ENCODE assay signal across 17 cellular contexts in genomic region chr12:53991077-53991460, GRCh38. TPM values are rescaled to one million over a fixed set of nuclear protein-coding genes. Genes with fewer than 3 reads are reported as not detected.
A peak's percentile ranks its signal among the peaks of the same experiment; 100 is the strongest.
DNase-seq lines count a peak whose midpoint lies in the region; ATAC-seq, FAIRE-seq and TF ChIP-seq lines count a peak whose summit lies in the region.
"Had no signal": no experiment of that assay in that cellular context is flagged by ENCODE, and none has a peak within 500 bp of the region (broad histone marks: within the 10 kb centered on the region; RNA-seq: fewer than 3 reads in every experiment).

No MANE protein-coding gene starts in this region.

- H3K4me3 Mint-ChIP-seq in activated T-helper 2 cell treated with anti-CD3 and anti-CD28 coated beads, Interferon-gamma antibody, Interleukin-2, Interleukin-4, amounts not matched to agents 10 μg/mL and 5 μg/mL and 100 μg/mL, durations not matched to agents 14 hours and 24 hours and 36 hours (ENCODE audit: low read depth) = no peak overlapping the region
- no peak overlapping the region for H3K4me3 Mint-ChIP-seq in T-helper 17 cell
- H3K4me3 Mint-ChIP-seq: activated T-helper 17 cell treated with anti-CD3 and anti-CD28 coated beads, Interleukin-2, amount 50 U/mL, for 72 hours; T-helper 2 cell treated with Interferon-gamma antibody and Interleukin-4, amounts not matched to agents 5 μg/mL and 100 μg/mL, for 36 hours had no signal

- H3K4me1 Mint-ChIP-seq in activated T-helper 2 cell treated with anti-CD3 and anti-CD28 coated beads, Interferon-gamma antibody, Interleukin-2, Interleukin-4, amounts not matched to agents 10 μg/mL and 5 μg/mL and 100 μg/mL, durations not matched to agents 14 hours and 24 hours and 36 hours (ENCODE audit: low read depth) = peaks cover 27% of the 10 kb centered on the region
- peaks cover 45% of the 10 kb centered on the region for H3K4me1 Mint-ChIP-seq in T-helper 17 cell

- no peak for ATAC-seq in T-helper 17 cell
- no peak for ATAC-seq in GM19463 (IDR thresholded peaks at IDR 0.05; ENCODE audit: unreplicated experiment)
- ATAC-seq: activated T-helper 17 cell treated with anti-CD3 and anti-CD28 coated beads, Interleukin-2, amount 50 U/mL, for 72 hours; HCT116; stimulated activated naive CD8-positive, alpha-beta T cell treated with anti-CD3 and anti-CD28 coated beads, Interleukin-15, amount 100 ng/mL, for 72 hours had no signal

- POLR2A ChIA-PET in HEK293 (lab: Yijun Ruan, JAX) = interaction anchor here (0.5 to 1.8 kb wide), 2 partner anchors 9 to 234 kb away, joined by 3 to 10 read pairs; partner anchors contain the start of gene HOXC9

- H3K4me3 ChIP-seq in HEK293 (ENCODE audit: low read depth, low read length) (no peak overlapping the region), kidney (ENCODE audit: low read length in 2 of 2) (peak overlapping the region; percentile 39 to 86)
- H3K4me3 ChIP-seq: Peyer's patch had no signal

- no peak overlapping the region for H3K27ac Mint-ChIP-seq in activated T-helper 2 cell treated with anti-CD3 and anti-CD28 coated beads, Interferon-gamma antibody, Interleukin-2, Interleukin-4, amounts not matched to agents 10 μg/mL and 5 μg/mL and 100 μg/mL, durations not matched to agents 14 hours and 24 hours and 36 hours
- no peak overlapping the region for H3K27ac Mint-ChIP-seq in T-helper 17 cell
- H3K27ac Mint-ChIP-seq: activated T-helper 17 cell treated with anti-CD3 and anti-CD28 coated beads, Interleukin-2, amount 50 U/mL, for 72 hours; stimulated activated naive CD8-positive, alpha-beta T cell treated with anti-CD3 and anti-CD28 coated beads, Interleukin-15, amount 100 ng/mL, for 72 hours; T-helper 2 cell treated with Interferon-gamma antibody and Interleukin-4, amounts not matched to agents 5 μg/mL and 100 μg/mL, for 36 hours had no signal

- no peaks in the 10 kb centered on the region for H3K36me3 Mint-ChIP-seq in activated T-helper 2 cell treated with anti-CD3 and anti-CD28 coated beads, Interferon-gamma antibody, Interleukin-2, Interleukin-4, amounts not matched to agents 10 μg/mL and 5 μg/mL and 100 μg/mL, durations not matched to agents 14 hours and 24 hours and 36 hours (ENCODE audit: low read depth)
- peaks cover 4% of the 10 kb centered on the region for H3K36me3 Mint-ChIP-seq in T-helper 17 cell (ENCODE audit: low read depth)

- H3K27me3 Mint-ChIP-seq in activated T-helper 2 cell treated with anti-CD3 and anti-CD28 coated beads, Interferon-gamma antibody, Interleukin-2, Interleukin-4, amounts not matched to agents 10 μg/mL and 5 μg/mL and 100 μg/mL, durations not matched to agents 14 hours and 24 hours and 36 hours (ENCODE audit: low read depth) = peaks cover 95% of the 10 kb centered on the region
- peaks cover 96% of the 10 kb centered on the region for H3K27me3 Mint-ChIP-seq in T-helper 17 cell

- H3K4me1 ChIP-seq in HEK293 (ENCODE audit: control insufficient read depth, insufficient read depth, low read length) = peaks cover 35% of the 10 kb centered on the region
- peaks cover 20 to 33% of the 10 kb centered on the region in 2 donors for H3K4me1 ChIP-seq in kidney (ENCODE audit: control insufficient read depth in 1 of 2, insufficient read depth in 1 of 2, low read depth in 1 of 2, low read length in 2 of 2)

- no peaks in the 10 kb centered on the region for H3K9me3 Mint-ChIP-seq in activated T-helper 2 cell treated with anti-CD3 and anti-CD28 coated beads, Interferon-gamma antibody, Interleukin-2, Interleukin-4, amounts not matched to agents 10 μg/mL and 5 μg/mL and 100 μg/mL, durations not matched to agents 14 hours and 24 hours and 36 hours
- H3K9me3 Mint-ChIP-seq: activated T-helper 17 cell treated with anti-CD3 and anti-CD28 coated beads, Interleukin-2, amount 50 U/mL, for 72 hours; stimulated activated naive CD8-positive, alpha-beta T cell treated with anti-CD3 and anti-CD28 coated beads, Interleukin-15, amount 100 ng/mL, for 72 hours; T-helper 2 cell treated with Interferon-gamma antibody and Interleukin-4, amounts not matched to agents 5 μg/mL and 100 μg/mL, for 36 hours had no signal

- peak overlapping the region; percentile 45 to 75 for H3K9ac ChIP-seq in kidney (ENCODE audit: low read length in 2 of 2)

- H3K36me3 ChIP-seq in HEK293 (ENCODE audit: control insufficient read depth in 2 of 2, insufficient read depth in 1 of 2, low read length in 2 of 2) (no peaks in the 10 kb centered on the region), kidney (ENCODE audit: control insufficient read depth in 1 of 2, insufficient read depth in 2 of 2, low read length in 2 of 2) (no peaks in the 10 kb centered on the region)
- H3K36me3 ChIP-seq: Peyer's patch had no signal

- intact Hi-C loops in kidney (cut with DNase I) = no loop called here
- intact Hi-C loops in activated T-helper 2 cell treated with anti-CD3 and anti-CD28 coated beads, Interferon-gamma antibody, Interleukin-2, Interleukin-4, amounts not matched to agents 10 μg/mL and 5 μg/mL and 100 μg/mL, durations not matched to agents 14 hours and 24 hours and 36 hours (cut with micrococcal nuclease) = loop anchor here (10.0 kb wide), 2 partner anchors 56 to 296 kb away; partner anchors contain the start of gene HOXC13

- H3K9me3 ChIP-seq in HEK293 (ENCODE audit: control insufficient read depth, insufficient read depth, low read depth, low read length) = no peaks in the 10 kb centered on the region
- no peaks in the 10 kb centered on the region for H3K9me3 ChIP-seq in kidney (ENCODE audit: control insufficient read depth in 1 of 2, low read length in 2 of 2)
- H3K9me3 ChIP-seq in T-helper 17 cell (ENCODE audit: control insufficient read depth, low read length, poor library complexity, severe bottlenecking) = no peaks in the 10 kb centered on the region

- TF ChIP-seq CTCF in HEK293 (tag by site-specific recombination; IDR thresholded peaks at IDR 0.05) (no peak), kidney (IDR thresholded peaks at IDR 0.05; ENCODE audit: borderline replicate concordance, extremely low read depth, insufficient read depth) (no peak)

- DNase-seq in RCC 7860 (ENCODE audit: low spot score) = peak; percentile 67
- peak; percentile 82 for DNase-seq in kidney
- DNase-seq in stromal cell of bone marrow (ENCODE audit: low read depth) = peak; percentile 94
- no peak for DNase-seq in activated T-helper 2 cell treated with anti-CD3 and anti-CD28 coated beads, Interferon-gamma antibody, Interleukin-2, Interleukin-4, amounts not matched to agents 10 μg/mL and 5 μg/mL and 100 μg/mL, durations not matched to agents 14 hours and 24 hours and 36 hours (ENCODE audit: low spot score)
- no peak for DNase-seq in T-helper 17 cell
- DNase-seq: activated CD4-positive, alpha-beta T cell treated with anti-CD3 and anti-CD28 coated beads, Interleukin-2, amount 50 U/mL, for 48 hours; effector CD8-positive, alpha-beta T cell; NCI-H226; Peyer's patch; retina; stimulated activated naive CD8-positive, alpha-beta T cell treated with anti-CD3 and anti-CD28 coated beads, Interleukin-15, amount 100 ng/mL, for 72 hours had no signal

- peak overlapping the region; percentile 54; the same call in 1 of the 2 replicates for H3K27ac ChIP-seq in HEK293 (ENCODE audit: extremely low read depth, low read depth, low read length)
- peak overlapping the region; percentile 68 to 72 for H3K27ac ChIP-seq in kidney (ENCODE audit: low read depth in 2 of 2, low read length in 2 of 2)

- CTCF ChIA-PET in HEK293 (lab: Yijun Ruan, JAX) = interaction anchor here (0.6 to 3.0 kb wide), 15 partner anchors 10 to 1935 kb away, joined by 3 to 25 read pairs (median 4); partner anchors contain the start of gene HOXC8

- FAIRE-seq in RCC 7860 (lab: Jason Lieb, UNC) (peak; percentile 81), kidney (lab: Jason Lieb, UNC) (no peak)
- FAIRE-seq: frontal cortex had no signal

TF ChIP-seq in HEK293, 187 proteins besides CTCF, POLR2A, EP300 and RAD21 (continues in another document):
- TF ChIP-seq SALL2 (tag by site-specific recombination; IDR thresholded peaks at IDR 0.05; ENCODE audit: borderline replicate concordance) = no peak
- TF ChIP-seq ZNF169 (tag by site-specific recombination; IDR thresholded peaks at IDR 0.05) = no peak
- TF ChIP-seq ZBTB17 (tag by site-specific recombination; IDR thresholded peaks at IDR 0.05) = peak; percentile 97
- TF ChIP-seq ZNF514 (tag by site-specific recombination; IDR thresholded peaks at IDR 0.05) = no peak
- TF ChIP-seq ZNF394 (tag by site-specific recombination; IDR thresholded peaks at IDR 0.05; ENCODE audit: borderline replicate concordance) = peak; percentile 23; the same call in 1 of the 2 replicates
- TF ChIP-seq ZBTB8A (tag by site-specific recombination; IDR thresholded peaks at IDR 0.05) = peak; percentile 4; the same call in 1 of the 2 replicates
- no peak for TF ChIP-seq ZNF558 (tag by site-specific recombination; IDR thresholded peaks at IDR 0.05)
- TF ChIP-seq ZBTB48 (tag by site-specific recombination; IDR thresholded peaks at IDR 0.05) = peak; percentile 29; the same call in 1 of the 2 replicates

RNA-seq across cellular contexts. Expression of gene HOXC10, which starts 6.1 kb away (rescaled TPM):
- total RNA-seq in kidney = 50.7 TPM
- polyA plus RNA-seq in kidney (ENCODE audit: insufficient read depth, low read depth, low replicate concordance) = 49.7 TPM
- total RNA-seq in activated T-helper 2 cell treated with anti-CD3 and anti-CD28 coated beads, Interferon-gamma antibody, Interleukin-2, Interleukin-4, amounts not matched to agents 10 μg/mL and 5 μg/mL and 100 μg/mL, durations not matched to agents 14 hours and 24 hours and 36 hours = not detected in 2 replicates
- not detected for total RNA-seq in T-helper 17 cell
- total RNA-seq: activated T-helper 17 cell treated with anti-CD3 and anti-CD28 coated beads, Interleukin-2, amount 50 U/mL, for 72 hours; frontal cortex had no signal

RNA-seq across cellular contexts. Expression of gene HOXC9, which starts 8.9 kb away (rescaled TPM):
- 16.5 TPM for total RNA-seq in kidney
- polyA plus RNA-seq in kidney (ENCODE audit: insufficient read depth, low read depth, low replicate concordance) = 11.7 TPM
- not detected in 2 replicates for total RNA-seq in activated T-helper 2 cell treated with anti-CD3 and anti-CD28 coated beads, Interferon-gamma antibody, Interleukin-2, Interleukin-4, amounts not matched to agents 10 μg/mL and 5 μg/mL and 100 μg/mL, durations not matched to agents 14 hours and 24 hours and 36 hours
- total RNA-seq in T-helper 17 cell = not detected
- total RNA-seq: activated T-helper 17 cell treated with anti-CD3 and anti-CD28 coated beads, Interleukin-2, amount 50 U/mL, for 72 hours; frontal cortex had no signal

RNA-seq across cellular contexts. Expression of gene HOTAIR, which starts 16.3 kb away (rescaled TPM):
- total RNA-seq in kidney = 0.76 TPM
- polyA plus RNA-seq in kidney (ENCODE audit: insufficient read depth, low read depth, low replicate concordance) = 0.52 TPM
- total RNA-seq in activated T-helper 2 cell treated with anti-CD3 and anti-CD28 coated beads, Interferon-gamma antibody, Interleukin-2, Interleukin-4, amounts not matched to agents 10 μg/mL and 5 μg/mL and 100 μg/mL, durations not matched to agents 14 hours and 24 hours and 36 hours = not detected in 2 replicates
- total RNA-seq in T-helper 17 cell = not detected
- total RNA-seq: activated T-helper 17 cell treated with anti-CD3 and anti-CD28 coated beads, Interleukin-2, amount 50 U/mL, for 72 hours; frontal cortex had no signal

RNA-seq across cellular contexts. Expression of gene HOXC8, which starts 17.7 kb away (rescaled TPM):
- 9.0 TPM for total RNA-seq in kidney
- 2.1 TPM for polyA plus RNA-seq in kidney (ENCODE audit: insufficient read depth, low read depth, low replicate concordance)
- not detected in 2 replicates for total RNA-seq in activated T-helper 2 cell treated with anti-CD3 and anti-CD28 coated beads, Interferon-gamma antibody, Interleukin-2, Interleukin-4, amounts not matched to agents 10 μg/mL and 5 μg/mL and 100 μg/mL, durations not matched to agents 14 hours and 24 hours and 36 hours
- not detected for total RNA-seq in T-helper 17 cell
- total RNA-seq: activated T-helper 17 cell treated with anti-CD3 and anti-CD28 coated beads, Interleukin-2, amount 50 U/mL, for 72 hours; frontal cortex had no signal

RNA-seq across cellular contexts. Expression of gene HOXC11, which starts 18.1 kb away (rescaled TPM):
- 1.4 TPM for total RNA-seq in kidney
- 0.75 TPM for polyA plus RNA-seq in kidney (ENCODE audit: insufficient read depth, low read depth, low replicate concordance)
- not detected in 2 replicates for total RNA-seq in activated T-helper 2 cell treated with anti-CD3 and anti-CD28 coated beads, Interferon-gamma antibody, Interleukin-2, Interleukin-4, amounts not matched to agents 10 μg/mL and 5 μg/mL and 100 μg/mL, durations not matched to agents 14 hours and 24 hours and 36 hours
- not detected for total RNA-seq in T-helper 17 cell
- total RNA-seq: activated T-helper 17 cell treated with anti-CD3 and anti-CD28 coated beads, Interleukin-2, amount 50 U/mL, for 72 hours; frontal cortex had no signal

Comparison
In these comparisons a context has a peak if more than half of its experiments do, and no peak if none do; other contexts are left out.
1. DNase-seq: peak in RCC 7860 (single experiment), kidney (single experiment) and stromal cell of bone marrow (single experiment); none in activated T-helper 2 cell treated with anti-CD3 and anti-CD28 coated beads, Interferon-gamma antibody, Interleukin-2, Interleukin-4, amounts not matched to agents 10 μg/mL and 5 μg/mL and 100 μg/mL, durations not matched to agents 14 hours and 24 hours and 36 hours (single experiment) and T-helper 17 cell (0 of 3).
2. RNA of gene HOXC10, which starts 6.1 kb away (total RNA-seq): 50.7 TPM in kidney (single experiment); not detected in activated T-helper 2 cell treated with anti-CD3 and anti-CD28 coated beads, Interferon-gamma antibody, Interleukin-2, Interleukin-4, amounts not matched to agents 10 μg/mL and 5 μg/mL and 100 μg/mL, durations not matched to agents 14 hours and 24 hours and 36 hours and not detected in T-helper 17 cell; every median in the first group is over 10 times any median in the second.
3. RNA of gene HOXC9, which starts 8.9 kb away (total RNA-seq): 16.5 TPM in kidney (single experiment); not detected in activated T-helper 2 cell treated with anti-CD3 and anti-CD28 coated beads, Interferon-gamma antibody, Interleukin-2, Interleukin-4, amounts not matched to agents 10 μg/mL and 5 μg/mL and 100 μg/mL, durations not matched to agents 14 hours and 24 hours and 36 hours and not detected in T-helper 17 cell; every median in the first group is over 10 times any median in the second.